In the genomic region with DNA sequence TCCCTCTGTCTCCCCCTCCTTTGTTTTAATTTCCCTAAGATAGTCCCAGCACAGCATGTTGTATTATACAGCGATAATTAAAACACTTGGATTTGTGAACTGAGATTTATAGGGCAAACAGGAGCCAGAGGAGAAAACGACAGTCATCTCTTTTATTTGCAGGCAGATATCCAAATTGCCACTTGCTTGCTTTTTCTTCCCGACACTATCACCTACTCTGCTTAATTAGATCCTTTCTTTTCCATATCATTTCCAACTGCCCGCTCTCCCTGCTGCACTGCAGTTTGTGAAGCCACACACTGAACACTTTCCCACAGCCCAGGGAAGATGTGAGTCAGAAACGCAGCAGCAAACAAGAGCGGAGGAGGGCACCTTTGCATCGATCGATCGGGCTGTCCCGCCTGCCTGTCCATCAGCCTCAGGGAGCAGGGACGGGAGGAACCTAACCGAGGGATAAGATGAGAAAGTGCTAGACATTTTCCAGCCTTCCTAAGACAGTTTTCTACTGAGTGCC, we compare ENCODE assay signal across 1 cellular context.
A peak's percentile ranks its signal among the peaks of the same experiment; 100 is the strongest.
TF ChIP-seq lines count a peak whose summit lies in the region.

No MANE protein-coding gene starts in this region.

TF ChIP-seq in HepG2, 621 proteins besides CTCF, POLR2A, EP300 and RAD21 (continued from another document):
- TF ChIP-seq SOX6 (IDR thresholded peaks at IDR 0.05) = no peak
- TF ChIP-seq SOX6 (CRISPR knock-in tag; IDR thresholded peaks at IDR 0.05) = peak; percentile 61; the same call in 1 of the 2 replicates
- TF ChIP-seq, protein P1, sequence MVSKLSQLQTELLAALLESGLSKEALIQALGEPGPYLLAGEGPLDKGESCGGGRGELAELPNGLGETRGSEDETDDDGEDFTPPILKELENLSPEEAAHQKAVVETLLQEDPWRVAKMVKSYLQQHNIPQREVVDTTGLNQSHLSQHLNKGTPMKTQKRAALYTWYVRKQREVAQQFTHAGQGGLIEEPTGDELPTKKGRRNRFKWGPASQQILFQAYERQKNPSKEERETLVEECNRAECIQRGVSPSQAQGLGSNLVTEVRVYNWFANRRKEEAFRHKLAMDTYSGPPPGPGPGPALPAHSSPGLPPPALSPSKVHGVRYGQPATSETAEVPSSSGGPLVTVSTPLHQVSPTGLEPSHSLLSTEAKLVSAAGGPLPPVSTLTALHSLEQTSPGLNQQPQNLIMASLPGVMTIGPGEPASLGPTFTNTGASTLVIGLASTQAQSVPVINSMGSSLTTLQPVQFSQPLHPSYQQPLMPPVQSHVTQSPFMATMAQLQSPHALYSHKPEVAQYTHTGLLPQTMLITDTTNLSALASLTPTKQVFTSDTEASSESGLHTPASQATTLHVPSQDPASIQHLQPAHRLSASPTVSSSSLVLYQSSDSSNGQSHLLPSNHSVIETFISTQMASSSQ (IDR thresholded peaks at IDR 0.05; ENCODE audit: low read depth) = no peak
- TF ChIP-seq, protein P1 (CRISPR knock-in tag; IDR thresholded peaks at IDR 0.05; ENCODE audit: borderline replicate concordance) = peak; percentile 69; the same call in 1 of the 2 replicates
- TF ChIP-seq, protein P2, sequence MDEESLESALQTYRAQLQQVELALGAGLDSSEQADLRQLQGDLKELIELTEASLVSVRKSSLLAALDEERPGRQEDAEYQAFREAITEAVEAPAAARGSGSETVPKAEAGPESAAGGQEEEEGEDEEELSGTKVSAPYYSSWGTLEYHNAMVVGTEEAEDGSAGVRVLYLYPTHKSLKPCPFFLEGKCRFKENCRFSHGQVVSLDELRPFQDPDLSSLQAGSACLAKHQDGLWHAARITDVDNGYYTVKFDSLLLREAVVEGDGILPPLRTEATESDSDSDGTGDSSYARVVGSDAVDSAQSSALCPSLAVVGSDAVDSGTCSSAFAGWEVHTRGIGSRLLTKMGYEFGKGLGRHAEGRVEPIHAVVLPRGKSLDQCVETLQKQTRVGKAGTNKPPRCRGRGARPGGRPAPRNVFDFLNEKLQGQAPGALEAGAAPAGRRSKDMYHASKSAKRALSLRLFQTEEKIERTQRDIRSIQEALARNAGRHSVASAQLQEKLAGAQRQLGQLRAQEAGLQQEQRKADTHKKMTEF (CRISPR knock-in tag; IDR thresholded peaks at IDR 0.05) = 0 out of 2 replicates have a peak, but pooled peaks have one; percentile 30
- TF ChIP-seq ZNF780A (CRISPR knock-in tag; IDR thresholded peaks at IDR 0.05) = peak; percentile 29; the same call in 1 of the 2 replicates
- TF ChIP-seq JARID2 (CRISPR knock-in tag; IDR thresholded peaks at IDR 0.05; ENCODE audit: insufficient replicate concordance) = no peak
- TF ChIP-seq, protein P3, sequence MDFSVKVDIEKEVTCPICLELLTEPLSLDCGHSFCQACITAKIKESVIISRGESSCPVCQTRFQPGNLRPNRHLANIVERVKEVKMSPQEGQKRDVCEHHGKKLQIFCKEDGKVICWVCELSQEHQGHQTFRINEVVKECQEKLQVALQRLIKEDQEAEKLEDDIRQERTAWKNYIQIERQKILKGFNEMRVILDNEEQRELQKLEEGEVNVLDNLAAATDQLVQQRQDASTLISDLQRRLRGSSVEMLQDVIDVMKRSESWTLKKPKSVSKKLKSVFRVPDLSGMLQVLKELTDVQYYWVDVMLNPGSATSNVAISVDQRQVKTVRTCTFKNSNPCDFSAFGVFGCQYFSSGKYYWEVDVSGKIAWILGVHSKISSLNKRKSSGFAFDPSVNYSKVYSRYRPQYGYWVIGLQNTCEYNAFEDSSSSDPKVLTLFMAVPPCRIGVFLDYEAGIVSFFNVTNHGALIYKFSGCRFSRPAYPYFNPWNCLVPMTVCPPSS (IDR thresholded peaks at IDR 0.05) = no peak
- TF ChIP-seq, protein P4, sequence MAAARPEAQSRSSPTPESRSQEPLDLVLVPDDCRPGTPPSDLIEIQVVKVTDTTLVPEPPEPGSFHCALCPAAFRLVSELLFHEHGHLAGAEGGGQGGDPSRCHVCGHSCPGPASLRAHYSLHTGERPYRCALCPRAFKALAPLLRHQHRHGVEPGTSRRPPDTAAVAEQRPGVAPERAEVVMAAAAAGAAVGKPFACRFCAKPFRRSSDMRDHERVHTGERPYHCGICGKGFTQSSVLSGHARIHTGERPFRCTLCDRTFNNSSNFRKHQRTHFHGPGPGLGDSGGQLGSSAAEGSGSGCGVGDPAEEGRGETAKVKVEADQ (CRISPR knock-in tag; IDR thresholded peaks at IDR 0.05; ENCODE audit: borderline replicate concordance) = no peak
- TF ChIP-seq, protein P5, sequence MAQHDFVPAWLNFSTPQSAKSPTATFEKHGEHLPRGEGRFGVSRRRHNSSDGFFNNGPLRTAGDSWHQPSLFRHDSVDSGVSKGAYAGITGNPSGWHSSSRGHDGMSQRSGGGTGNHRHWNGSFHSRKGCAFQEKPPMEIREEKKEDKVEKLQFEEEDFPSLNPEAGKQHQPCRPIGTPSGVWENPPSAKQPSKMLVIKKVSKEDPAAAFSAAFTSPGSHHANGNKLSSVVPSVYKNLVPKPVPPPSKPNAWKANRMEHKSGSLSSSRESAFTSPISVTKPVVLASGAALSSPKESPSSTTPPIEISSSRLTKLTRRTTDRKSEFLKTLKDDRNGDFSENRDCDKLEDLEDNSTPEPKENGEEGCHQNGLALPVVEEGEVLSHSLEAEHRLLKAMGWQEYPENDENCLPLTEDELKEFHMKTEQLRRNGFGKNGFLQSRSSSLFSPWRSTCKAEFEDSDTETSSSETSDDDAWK (CRISPR knock-in tag; IDR thresholded peaks at IDR 0.05) = no peak
- TF ChIP-seq NRL (CRISPR knock-in tag; IDR thresholded peaks at IDR 0.05; ENCODE audit: borderline replicate concordance) = no peak
- TF ChIP-seq, protein P6, sequence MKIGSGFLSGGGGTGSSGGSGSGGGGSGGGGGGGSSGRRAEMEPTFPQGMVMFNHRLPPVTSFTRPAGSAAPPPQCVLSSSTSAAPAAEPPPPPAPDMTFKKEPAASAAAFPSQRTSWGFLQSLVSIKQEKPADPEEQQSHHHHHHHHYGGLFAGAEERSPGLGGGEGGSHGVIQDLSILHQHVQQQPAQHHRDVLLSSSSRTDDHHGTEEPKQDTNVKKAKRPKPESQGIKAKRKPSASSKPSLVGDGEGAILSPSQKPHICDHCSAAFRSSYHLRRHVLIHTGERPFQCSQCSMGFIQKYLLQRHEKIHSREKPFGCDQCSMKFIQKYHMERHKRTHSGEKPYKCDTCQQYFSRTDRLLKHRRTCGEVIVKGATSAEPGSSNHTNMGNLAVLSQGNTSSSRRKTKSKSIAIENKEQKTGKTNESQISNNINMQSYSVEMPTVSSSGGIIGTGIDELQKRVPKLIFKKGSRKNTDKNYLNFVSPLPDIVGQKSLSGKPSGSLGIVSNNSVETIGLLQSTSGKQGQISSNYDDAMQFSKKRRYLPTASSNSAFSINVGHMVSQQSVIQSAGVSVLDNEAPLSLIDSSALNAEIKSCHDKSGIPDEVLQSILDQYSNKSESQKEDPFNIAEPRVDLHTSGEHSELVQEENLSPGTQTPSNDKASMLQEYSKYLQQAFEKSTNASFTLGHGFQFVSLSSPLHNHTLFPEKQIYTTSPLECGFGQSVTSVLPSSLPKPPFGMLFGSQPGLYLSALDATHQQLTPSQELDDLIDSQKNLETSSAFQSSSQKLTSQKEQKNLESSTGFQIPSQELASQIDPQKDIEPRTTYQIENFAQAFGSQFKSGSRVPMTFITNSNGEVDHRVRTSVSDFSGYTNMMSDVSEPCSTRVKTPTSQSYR (CRISPR knock-in tag; IDR thresholded peaks at IDR 0.05; ENCODE audit: borderline replicate concordance) = peak; percentile 15; the same call in 1 of the 2 replicates
- TF ChIP-seq NCOR1 (IDR thresholded peaks at IDR 0.05; ENCODE audit: borderline replicate concordance, low read length) = peak; percentile 32; the same call in 1 of the 2 replicates
- peak; percentile 72 for TF ChIP-seq ZNF781 (CRISPR knock-in tag; IDR thresholded peaks at IDR 0.05; ENCODE audit: borderline replicate concordance, not compliant biosample characterization)
- TF ChIP-seq ZNF431 (CRISPR knock-in tag; IDR thresholded peaks at IDR 0.05; ENCODE audit: borderline replicate concordance, low read depth) = 0 out of 2 replicates have a peak, but pooled peaks have one; percentile 22
- TF ChIP-seq, protein P7, sequence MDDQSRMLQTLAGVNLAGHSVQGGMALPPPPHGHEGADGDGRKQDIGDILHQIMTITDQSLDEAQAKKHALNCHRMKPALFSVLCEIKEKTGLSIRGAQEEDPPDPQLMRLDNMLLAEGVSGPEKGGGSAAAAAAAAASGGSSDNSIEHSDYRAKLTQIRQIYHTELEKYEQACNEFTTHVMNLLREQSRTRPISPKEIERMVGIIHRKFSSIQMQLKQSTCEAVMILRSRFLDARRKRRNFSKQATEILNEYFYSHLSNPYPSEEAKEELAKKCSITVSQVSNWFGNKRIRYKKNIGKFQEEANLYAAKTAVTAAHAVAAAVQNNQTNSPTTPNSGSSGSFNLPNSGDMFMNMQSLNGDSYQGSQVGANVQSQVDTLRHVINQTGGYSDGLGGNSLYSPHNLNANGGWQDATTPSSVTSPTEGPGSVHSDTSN (CRISPR knock-in tag; IDR thresholded peaks at IDR 0.05; ENCODE audit: borderline replicate concordance) = no peak
- peak; percentile 48; the same call in 1 of the 2 replicates for TF ChIP-seq ZBTB7B (CRISPR knock-in tag; IDR thresholded peaks at IDR 0.05)
- TF ChIP-seq ARID2 (CRISPR knock-in tag; IDR thresholded peaks at IDR 0.05; ENCODE audit: borderline replicate concordance) = peak; percentile 36; the same call in 1 of the 2 replicates
- no peak for TF ChIP-seq ARNT (IDR thresholded peaks at IDR 0.05)
- TF ChIP-seq SP1 (IDR thresholded peaks at IDR 0.05) = no peak
- TF ChIP-seq SP1 (CRISPR knock-in tag; IDR thresholded peaks at IDR 0.05) = peak; percentile 58
- peak; percentile 51; the same call in 1 of the 2 replicates for TF ChIP-seq ZNF317 (CRISPR knock-in tag; IDR thresholded peaks at IDR 0.05)
- TF ChIP-seq, protein P8, sequence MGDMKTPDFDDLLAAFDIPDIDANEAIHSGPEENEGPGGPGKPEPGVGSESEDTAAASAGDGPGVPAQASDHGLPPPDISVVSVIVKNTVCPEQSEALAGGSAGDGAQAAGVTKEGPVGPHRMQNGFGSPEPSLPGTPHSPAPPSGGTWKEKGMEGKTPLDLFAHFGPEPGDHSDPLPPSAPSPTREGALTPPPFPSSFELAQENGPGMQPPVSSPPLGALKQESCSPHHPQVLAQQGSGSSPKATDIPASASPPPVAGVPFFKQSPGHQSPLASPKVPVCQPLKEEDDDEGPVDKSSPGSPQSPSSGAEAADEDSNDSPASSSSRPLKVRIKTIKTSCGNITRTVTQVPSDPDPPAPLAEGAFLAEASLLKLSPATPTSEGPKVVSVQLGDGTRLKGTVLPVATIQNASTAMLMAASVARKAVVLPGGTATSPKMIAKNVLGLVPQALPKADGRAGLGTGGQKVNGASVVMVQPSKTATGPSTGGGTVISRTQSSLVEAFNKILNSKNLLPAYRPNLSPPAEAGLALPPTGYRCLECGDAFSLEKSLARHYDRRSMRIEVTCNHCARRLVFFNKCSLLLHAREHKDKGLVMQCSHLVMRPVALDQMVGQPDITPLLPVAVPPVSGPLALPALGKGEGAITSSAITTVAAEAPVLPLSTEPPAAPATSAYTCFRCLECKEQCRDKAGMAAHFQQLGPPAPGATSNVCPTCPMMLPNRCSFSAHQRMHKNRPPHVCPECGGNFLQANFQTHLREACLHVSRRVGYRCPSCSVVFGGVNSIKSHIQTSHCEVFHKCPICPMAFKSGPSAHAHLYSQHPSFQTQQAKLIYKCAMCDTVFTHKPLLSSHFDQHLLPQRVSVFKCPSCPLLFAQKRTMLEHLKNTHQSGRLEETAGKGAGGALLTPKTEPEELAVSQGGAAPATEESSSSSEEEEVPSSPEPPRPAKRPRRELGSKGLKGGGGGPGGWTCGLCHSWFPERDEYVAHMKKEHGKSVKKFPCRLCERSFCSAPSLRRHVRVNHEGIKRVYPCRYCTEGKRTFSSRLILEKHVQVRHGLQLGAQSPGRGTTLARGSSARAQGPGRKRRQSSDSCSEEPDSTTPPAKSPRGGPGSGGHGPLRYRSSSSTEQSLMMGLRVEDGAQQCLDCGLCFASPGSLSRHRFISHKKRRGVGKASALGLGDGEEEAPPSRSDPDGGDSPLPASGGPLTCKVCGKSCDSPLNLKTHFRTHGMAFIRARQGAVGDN (CRISPR knock-in tag; IDR thresholded peaks at IDR 0.05) = peak; percentile 89
- TF ChIP-seq ZNF564 (CRISPR knock-in tag; IDR thresholded peaks at IDR 0.05) = 0 out of 2 replicates have a peak, but pooled peaks have one; percentile 36
- 0 out of 2 replicates have a peak, but pooled peaks have one; percentile 29 for TF ChIP-seq CBFB (CRISPR knock-in tag; IDR thresholded peaks at IDR 0.05)
- TF ChIP-seq, protein P9, sequence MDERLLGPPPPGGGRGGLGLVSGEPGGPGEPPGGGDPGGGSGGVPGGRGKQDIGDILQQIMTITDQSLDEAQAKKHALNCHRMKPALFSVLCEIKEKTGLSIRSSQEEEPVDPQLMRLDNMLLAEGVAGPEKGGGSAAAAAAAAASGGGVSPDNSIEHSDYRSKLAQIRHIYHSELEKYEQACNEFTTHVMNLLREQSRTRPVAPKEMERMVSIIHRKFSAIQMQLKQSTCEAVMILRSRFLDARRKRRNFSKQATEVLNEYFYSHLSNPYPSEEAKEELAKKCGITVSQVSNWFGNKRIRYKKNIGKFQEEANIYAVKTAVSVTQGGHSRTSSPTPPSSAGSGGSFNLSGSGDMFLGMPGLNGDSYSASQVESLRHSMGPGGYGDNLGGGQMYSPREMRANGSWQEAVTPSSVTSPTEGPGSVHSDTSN (CRISPR knock-in tag; IDR thresholded peaks at IDR 0.05) = peak; percentile 89
- TF ChIP-seq ZMYM4 (CRISPR knock-in tag; IDR thresholded peaks at IDR 0.05) = peak; percentile 51
- 0 out of 2 replicates have a peak, but pooled peaks have one; percentile 35 for TF ChIP-seq PRMT3 (CRISPR knock-in tag; IDR thresholded peaks at IDR 0.05; ENCODE audit: borderline replicate concordance, low read depth)
- 0 out of 2 replicates have a peak, but pooled peaks have one; percentile 33 for TF ChIP-seq ZNF143 (CRISPR knock-in tag; IDR thresholded peaks at IDR 0.05)
- no peak for TF ChIP-seq FOXP1 (IDR thresholded peaks at IDR 0.05)
- peak; percentile 71 for TF ChIP-seq FOXP1 (CRISPR knock-in tag; IDR thresholded peaks at IDR 0.05)
- 0 out of 2 replicates have a peak, but pooled peaks have one; percentile 51 for TF ChIP-seq SMAD1 (CRISPR knock-in tag; IDR thresholded peaks at IDR 0.05; ENCODE audit: borderline replicate concordance, low read depth)
- TF ChIP-seq TAF1 (CRISPR knock-in tag; IDR thresholded peaks at IDR 0.05) = peak; percentile 74; the same call in 1 of the 2 replicates
- no peak for TF ChIP-seq NFE2L2 (IDR thresholded peaks at IDR 0.05; ENCODE audit: low read length)
- no peak for TF ChIP-seq ZNF644 (CRISPR knock-in tag; IDR thresholded peaks at IDR 0.05; ENCODE audit: low read depth)
- TF ChIP-seq KLF16 (CRISPR knock-in tag; IDR thresholded peaks at IDR 0.05) = peak in 1 of 2 experiments; percentile 61; a peak in 1 of 4 replicates
- TF ChIP-seq SP5 (CRISPR knock-in tag; IDR thresholded peaks at IDR 0.05; ENCODE audit: borderline replicate concordance, low read depth) = peak; percentile 100
